ENCODE assay signal across 25 cellular contexts in the genomic region with DNA sequence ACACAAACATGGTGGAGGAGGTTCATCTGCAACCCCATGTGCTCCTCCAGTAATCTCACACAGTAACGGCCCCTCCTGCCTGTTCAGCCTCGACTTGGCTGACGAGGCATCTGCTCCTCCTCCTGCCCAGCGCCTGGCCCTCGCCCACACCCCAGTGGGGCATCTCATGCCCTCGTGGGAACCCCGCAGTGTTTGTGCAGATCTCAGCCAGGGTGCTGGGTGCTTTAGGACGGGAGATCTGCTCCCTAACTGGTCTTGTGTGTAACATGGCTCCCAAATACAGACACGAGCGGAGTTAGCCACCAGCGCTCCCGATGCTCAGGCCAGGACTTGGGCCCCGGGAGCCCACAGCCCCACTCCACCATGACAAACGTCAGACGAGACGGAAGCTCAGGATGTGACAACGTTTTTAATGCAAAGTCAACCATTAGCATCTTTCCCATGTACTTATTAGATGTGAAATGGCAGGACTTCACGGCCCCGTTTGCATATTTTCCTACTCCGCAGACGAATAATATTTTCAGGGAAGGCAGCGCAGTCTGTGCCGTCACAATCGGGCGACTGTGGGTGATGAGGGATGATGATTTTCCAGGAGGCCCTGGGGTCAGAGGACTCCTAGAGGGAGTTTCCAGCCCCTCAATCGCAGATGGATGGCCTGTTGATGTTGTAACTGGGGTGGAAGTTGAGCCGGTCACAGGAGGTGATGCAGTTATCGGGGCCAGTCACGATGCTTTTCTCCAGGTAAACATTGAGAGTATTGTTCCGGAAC. TPM values are rescaled to one million over a fixed set of nuclear protein-coding genes. Genes with fewer than 3 reads are reported as not detected.
"Had no signal": no experiment of that assay in that cellular context is flagged by ENCODE, and none has a peak within 500 bp of the region (broad histone marks: within the 10 kb centered on the region; RNA-seq: fewer than 3 reads in every experiment).

No MANE protein-coding gene starts in this region.

- H3K27ac ChIP-seq: brain microvascular endothelial cell had no signal

- H3K36me3 ChIP-seq: brain microvascular endothelial cell had no signal

- H3K4me1 Mint-ChIP-seq: T-helper 17 cell had no signal

- DNase-seq: activated CD4-positive, alpha-beta memory T cell treated with anti-CD3 and anti-CD28 coated beads, Interleukin-2, amount 10 ng/mL, durations not matched to agents 7 days and 5 days; activated CD4-positive, alpha-beta T cell treated with anti-CD3 and anti-CD28 coated beads, Interleukin-2, amount 10 ng/mL, durations not matched to agents 7 days and 5 days; activated CD4-positive, CD25-positive, alpha-beta regulatory T cell; activated CD8-positive, alpha-beta memory T cell treated with anti-CD3 and anti-CD28 coated beads, Interleukin-2, amount 50 U/mL, for 4 hours; activated gamma-delta T cell treated with Interleukin-2 at 50 U/mL for 16 hours; activated T-cell treated with anti-CD3 and anti-CD28 coated beads, Interleukin-2, amount 50 U/mL, for 72 hours; amygdala; brain microvascular endothelial cell; IMR-90; Kasumi-1; KBM-7; NCI-H1105 treated with DMSO at 0.1 percent for 48 hours; NCI-H1436 treated with DMSO at 0.1 percent for 48 hours; NCI-H187 treated with DMSO at 0.1 percent for 48 hours; NCI-H2081 treated with DMSO at 0.1 percent for 48 hours; NCI-H446; NCI-H524; PC-3; SHP77 treated with DMSO at 0.1 percent for 48 hours; T-helper 17 cell; T-helper 9 cell had no signal

- H3K36me3 Mint-ChIP-seq: activated naive CD8-positive, alpha-beta T cell had no signal

- H3K4me3 Mint-ChIP-seq: activated CD4-positive, alpha-beta memory T cell treated with anti-CD3 and anti-CD28 coated beads, Interleukin-2, amount 10 ng/mL, durations not matched to agents 7 days and 5 days; activated CD4-positive, alpha-beta T cell treated with anti-CD3 and anti-CD28 coated beads, Interleukin-2, amount 10 ng/mL, durations not matched to agents 7 days and 5 days; activated naive CD8-positive, alpha-beta T cell; activated T-cell treated with anti-CD3 and anti-CD28 coated beads, Interleukin-2, amount 50 U/mL, for 72 hours; T-helper 17 cell had no signal

- H3K27me3 Mint-ChIP-seq: activated CD4-positive, alpha-beta T cell treated with anti-CD3 and anti-CD28 coated beads, Interleukin-2, amount 10 ng/mL, durations not matched to agents 7 days and 5 days had no signal

- H3K27ac Mint-ChIP-seq: activated CD4-positive, alpha-beta memory T cell treated with anti-CD3 and anti-CD28 coated beads, Interleukin-2, amount 10 ng/mL, durations not matched to agents 7 days and 5 days; activated CD4-positive, alpha-beta T cell treated with anti-CD3 and anti-CD28 coated beads, Interleukin-2, amount 10 ng/mL, durations not matched to agents 7 days and 5 days; activated naive CD8-positive, alpha-beta T cell; activated T-cell treated with anti-CD3 and anti-CD28 coated beads, Interleukin-2, amount 50 U/mL, for 72 hours; activated T-helper 2 cell treated with anti-CD3 and anti-CD28 coated beads, Interferon-gamma antibody, Interleukin-2, Interleukin-4, amounts not matched to agents 10 μg/mL and 5 μg/mL and 100 μg/mL, durations not matched to agents 14 hours and 24 hours and 36 hours; T-helper 17 cell had no signal

- H3K9me3 Mint-ChIP-seq: activated CD4-positive, alpha-beta memory T cell treated with anti-CD3 and anti-CD28 coated beads, Interleukin-2, amount 10 ng/mL, durations not matched to agents 7 days and 5 days; activated CD4-positive, alpha-beta T cell treated with anti-CD3 and anti-CD28 coated beads, Interleukin-2, amount 10 ng/mL, durations not matched to agents 7 days and 5 days; activated T-cell treated with anti-CD3 and anti-CD28 coated beads, Interleukin-2, amount 50 U/mL, for 72 hours; activated T-helper 2 cell treated with anti-CD3 and anti-CD28 coated beads, Interferon-gamma antibody, Interleukin-2, Interleukin-4, amounts not matched to agents 10 μg/mL and 5 μg/mL and 100 μg/mL, durations not matched to agents 14 hours and 24 hours and 36 hours had no signal

- ATAC-seq: activated T-cell treated with anti-CD3 and anti-CD28 coated beads, Interleukin-2, amount 50 U/mL, for 72 hours; PC-3; T-helper 17 cell had no signal

- H3K27me3 ChIP-seq: brain microvascular endothelial cell had no signal

RNA-seq across cellular contexts. Expression of a gene that starts 26.3 kb away (rescaled TPM):
- total RNA-seq: activated CD4-positive, alpha-beta memory T cell treated with anti-CD3 and anti-CD28 coated beads, Interleukin-2, amount 10 ng/mL, durations not matched to agents 7 days and 5 days; activated CD4-positive, alpha-beta T cell treated with anti-CD3 and anti-CD28 coated beads, Interleukin-2, amount 10 ng/mL, durations not matched to agents 7 days and 5 days; activated CD8-positive, alpha-beta memory T cell treated with anti-CD3 and anti-CD28 coated beads for 36 hours; activated T-cell treated with anti-CD3 and anti-CD28 coated beads, Interleukin-2, amount 50 U/mL, for 72 hours; activated T-helper 2 cell treated with anti-CD3 and anti-CD28 coated beads, Interferon-gamma antibody, Interleukin-2, Interleukin-4, amounts not matched to agents 10 μg/mL and 5 μg/mL and 100 μg/mL, durations not matched to agents 14 hours and 24 hours and 36 hours; IMR-90; PC-3; SK-MEL-5; T-helper 17 cell had no signal

RNA-seq across cellular contexts. Expression of a gene that starts 51.0 kb away (rescaled TPM):
- total RNA-seq: activated CD4-positive, alpha-beta memory T cell treated with anti-CD3 and anti-CD28 coated beads, Interleukin-2, amount 10 ng/mL, durations not matched to agents 7 days and 5 days; activated CD4-positive, alpha-beta T cell treated with anti-CD3 and anti-CD28 coated beads, Interleukin-2, amount 10 ng/mL, durations not matched to agents 7 days and 5 days; activated CD8-positive, alpha-beta memory T cell treated with anti-CD3 and anti-CD28 coated beads for 36 hours; activated T-cell treated with anti-CD3 and anti-CD28 coated beads, Interleukin-2, amount 50 U/mL, for 72 hours; activated T-helper 2 cell treated with anti-CD3 and anti-CD28 coated beads, Interferon-gamma antibody, Interleukin-2, Interleukin-4, amounts not matched to agents 10 μg/mL and 5 μg/mL and 100 μg/mL, durations not matched to agents 14 hours and 24 hours and 36 hours; IMR-90; PC-3; SK-MEL-5; T-helper 17 cell had no signal
